21 cellular contexts compared by ENCODE assay signal in genomic region chr5:137281201-137281600, GRCh38.
"Had no signal": no experiment of that assay in that cellular context is flagged by ENCODE, and none has a peak within 500 bp of the region (broad histone marks: within the 10 kb centered on the region; RNA-seq: fewer than 3 reads in every experiment).

No MANE protein-coding gene starts in this region.

- H3K27ac Mint-ChIP-seq: activated CD4-positive, alpha-beta T cell treated with anti-CD3 and anti-CD28 coated beads, Interleukin-2, amount 10 ng/mL, durations not matched to agents 7 days and 5 days; activated CD8-positive, alpha-beta T cell treated with anti-CD3 and anti-CD28 coated beads, Interleukin-2, amount 10 ng/mL, durations not matched to agents 7 days and 5 days; activated naive CD4-positive, alpha-beta T cell treated with anti-CD3 and anti-CD28 coated beads, Interleukin-2, amount 50 U/mL, for 24 hours; activated T-helper 1 cell treated with anti-CD3 and anti-CD28 coated beads, Interleukin-12 subunit alpha, Interleukin-12 subunit beta, Interleukin-2, Interleukin-4 antibody, amounts not matched to agents 30 ng/mL and 10 ng/mL and 1 ng/mL, durations not matched to agents 14 hours and 24 hours and 36 hours; effector memory CD8-positive, alpha-beta T cell; naive thymus-derived CD4-positive, alpha-beta T cell; T-helper 2 cell treated with Interferon-gamma antibody and Interleukin-4, amounts not matched to agents 5 μg/mL and 100 μg/mL, for 36 hours had no signal

- H3K4me3 Mint-ChIP-seq: activated CD4-positive, alpha-beta T cell treated with anti-CD3 and anti-CD28 coated beads, Interleukin-2, amount 10 ng/mL, durations not matched to agents 7 days and 5 days; activated CD8-positive, alpha-beta T cell treated with anti-CD3 and anti-CD28 coated beads, Interleukin-2, amount 10 ng/mL, durations not matched to agents 7 days and 5 days; activated naive CD4-positive, alpha-beta T cell treated with anti-CD3 and anti-CD28 coated beads, Interleukin-2, amount 50 U/mL, for 24 hours; activated T-helper 1 cell treated with anti-CD3 and anti-CD28 coated beads, Interleukin-12 subunit alpha, Interleukin-12 subunit beta, Interleukin-2, Interleukin-4 antibody, amounts not matched to agents 30 ng/mL and 10 ng/mL and 1 ng/mL, durations not matched to agents 14 hours and 24 hours and 36 hours; central memory CD8-positive, alpha-beta T cell; effector memory CD8-positive, alpha-beta T cell; naive thymus-derived CD4-positive, alpha-beta T cell; neural crest cell; T-helper 2 cell treated with Interferon-gamma antibody and Interleukin-4, amounts not matched to agents 5 μg/mL and 100 μg/mL, for 36 hours had no signal

- H3K9me3 ChIP-seq: mucosa of descending colon, upper lobe of left lung had no signal

- H3K4me3 ChIP-seq: mucosa of descending colon, upper lobe of left lung had no signal

- H3K27ac ChIP-seq: brain microvascular endothelial cell, upper lobe of left lung, WERI-Rb-1 had no signal

- H3K36me3 ChIP-seq: brain microvascular endothelial cell, upper lobe of left lung, WERI-Rb-1 had no signal

- H3K27me3 ChIP-seq: brain microvascular endothelial cell, upper lobe of left lung had no signal

- H3K27me3 Mint-ChIP-seq: activated CD4-positive, alpha-beta T cell treated with anti-CD3 and anti-CD28 coated beads, Interleukin-2, amount 10 ng/mL, durations not matched to agents 7 days and 5 days had no signal

- H3K4me1 Mint-ChIP-seq: activated CD4-positive, alpha-beta T cell treated with anti-CD3 and anti-CD28 coated beads, Interleukin-2, amount 10 ng/mL, durations not matched to agents 7 days and 5 days; activated naive CD4-positive, alpha-beta T cell treated with anti-CD3 and anti-CD28 coated beads, Interleukin-2, amount 50 U/mL, for 24 hours; central memory CD8-positive, alpha-beta T cell had no signal

- H3K36me3 Mint-ChIP-seq: activated naive CD4-positive, alpha-beta T cell treated with anti-CD3 and anti-CD28 coated beads, Interleukin-2, amount 50 U/mL, for 24 hours had no signal

- H3K9me3 Mint-ChIP-seq: activated CD4-positive, alpha-beta T cell treated with anti-CD3 and anti-CD28 coated beads, Interleukin-2, amount 10 ng/mL, durations not matched to agents 7 days and 5 days; activated naive CD4-positive, alpha-beta T cell treated with anti-CD3 and anti-CD28 coated beads, Interleukin-2, amount 50 U/mL, for 24 hours; activated T-helper 1 cell treated with anti-CD3 and anti-CD28 coated beads, Interleukin-12 subunit alpha, Interleukin-12 subunit beta, Interleukin-2, Interleukin-4 antibody, amounts not matched to agents 30 ng/mL and 10 ng/mL and 1 ng/mL, durations not matched to agents 14 hours and 24 hours and 36 hours; central memory CD8-positive, alpha-beta T cell; neural crest cell; T-helper 2 cell treated with Interferon-gamma antibody and Interleukin-4, amounts not matched to agents 5 μg/mL and 100 μg/mL, for 36 hours had no signal

- H3K4me1 ChIP-seq: upper lobe of left lung had no signal

- DNase-seq: activated CD4-positive, alpha-beta T cell treated with anti-CD3 and anti-CD28 coated beads, Interleukin-2, amount 10 ng/mL, durations not matched to agents 7 days and 5 days; activated CD4-positive, CD25-positive, alpha-beta regulatory T cell treated with anti-CD3 and anti-CD28 coated beads, Interleukin-2, amount 50 U/mL, for 72 hours; activated CD8-positive, alpha-beta T cell treated with anti-CD3 and anti-CD28 coated beads, Interleukin-2, amount 10 ng/mL, durations not matched to agents 7 days and 5 days; activated gamma-delta T cell treated with Interleukin-2 at 50 U/mL for 16 hours; anterior cingulate cortex; brain microvascular endothelial cell; effector memory CD8-positive, alpha-beta T cell; left cardiac atrium; mucosa of descending colon; naive thymus-derived CD4-positive, alpha-beta T cell; occipital lobe; stimulated activated CD4-positive, alpha-beta T cell treated with anti-CD3 and anti-CD28 coated beads, Interleukin-4, amount 100 ng/mL, for 24 hours; stimulated activated naive CD8-positive, alpha-beta T cell treated with anti-CD3 and anti-CD28 coated beads, Interleukin-15, Interleukin-2, amounts not matched to agents 100 U/mL and 50 U/mL, for 24 hours; upper lobe of left lung; WERI-Rb-1 had no signal

- ATAC-seq: activated CD8-positive, alpha-beta T cell treated with anti-CD3 and anti-CD28 coated beads, Interleukin-2, amount 10 ng/mL, durations not matched to agents 7 days and 5 days; effector memory CD8-positive, alpha-beta T cell; esophagus mucosa; mucosa of descending colon; naive thymus-derived CD4-positive, alpha-beta T cell; stimulated activated naive CD8-positive, alpha-beta T cell treated with anti-CD3 and anti-CD28 coated beads, Interleukin-15, Interleukin-2, amounts not matched to agents 100 U/mL and 50 U/mL, for 24 hours had no signal
